In genomic region chr11:103326070-103326794, GRCh38 we compare ENCODE assay signal across 8 cellular contexts.
DNase-seq lines count a peak whose midpoint lies in the region; ATAC-seq, FAIRE-seq and TF ChIP-seq lines count a peak whose summit lies in the region.

No MANE protein-coding gene starts in this region.

- H3K9me3 ChIP-seq in HEK293 (ENCODE audit: control insufficient read depth, insufficient read depth, low read depth, low read length) (no peaks in the 10 kb centered on the region), Karpas-422 (ENCODE audit: low read length) (no peaks in the 10 kb centered on the region), left lung (no peaks in the 10 kb centered on the region)

- no peaks in the 10 kb centered on the region for H3K79me2 ChIP-seq in Karpas-422 (ENCODE audit: low read length)

- H3K9me2 ChIP-seq in Karpas-422 (replicated peaks; ENCODE audit: insufficient read depth, low read length) = no peaks in the 10 kb centered on the region

- H3K4me3 ChIP-seq in HEK293 (ENCODE audit: low read depth, low read length) = no peak overlapping the region
- H3K4me3 ChIP-seq in Karpas-422 (ENCODE audit: low read length) = no peak overlapping the region; the same call in 1 of the 2 replicates
- H3K4me3 ChIP-seq in left lung = no peak overlapping the region

- no peaks in the 10 kb centered on the region for H3K4me1 ChIP-seq in HEK293 (ENCODE audit: control insufficient read depth, insufficient read depth, low read length)
- H3K4me1 ChIP-seq in Karpas-422 (ENCODE audit: low read length) = peaks cover 4% of the 10 kb centered on the region; the same call in 1 of the 2 replicates
- H3K4me1 ChIP-seq in left lung = no peaks in the 10 kb centered on the region

- CTCF ChIA-PET in HEK293 (lab: Yijun Ruan, JAX) = interaction anchor here (0.6 to 1.6 kb wide), 6 partner anchors 9 to 1131 kb away, joined by 3 to 15 read pairs (median 4); no protein-coding TSS in a partner anchor

- H2AFZ ChIP-seq in Karpas-422 (ENCODE audit: low read length) = peak overlapping the region; percentile 22; the same call in 1 of the 2 replicates

- H3K36me3 ChIP-seq in HEK293 (ENCODE audit: control insufficient read depth in 2 of 2, insufficient read depth in 1 of 2, low read length in 2 of 2) (peaks cover 0 to 15% of the 10 kb centered on the region in 2 experiments; a peak in 1 of 3 replicates), Karpas-422 (ENCODE audit: insufficient read depth, low read length) (no peaks in the 10 kb centered on the region), left lung (no peaks in the 10 kb centered on the region)

- H3K27ac ChIP-seq in HEK293 (ENCODE audit: extremely low read depth, low read depth, low read length) (no peak overlapping the region), Karpas-422 (ENCODE audit: low read length) (no peak overlapping the region), left lung (no peak overlapping the region)

- peak; percentile 98 for ATAC-seq in left lung

- DNase-seq in AG20443 (ENCODE audit: low spot score) (peak; percentile 89), Karpas-422 (peak; percentile 95), RCC 7860 (ENCODE audit: low spot score) (peak; percentile 56), cerebellum (ENCODE audit: low spot score) (peak; percentile 0), left lung (no peak), cerebellar nuclear complex (lab: John Stamatoyannopoulos, UW) (no peak)

- no peak overlapping the region for H3K9ac ChIP-seq in Karpas-422 (ENCODE audit: low read length)

- TF ChIP-seq CTCF in GM12872 (IDR thresholded peaks at IDR 0.05; ENCODE audit: insufficient read depth, low read depth, low read length) (peak; percentile 86), HEK293 (tag by site-specific recombination; IDR thresholded peaks at IDR 0.05) (peak; percentile 24; the same call in 1 of the 2 replicates), left lung (IDR thresholded peaks at IDR 0.05) (peak; percentile 45 to 50)

- intact Hi-C loops in left lung (cut with DNase I) = loop anchor here in 1 of 2 donors (5.0 kb wide), 1 partner anchor 271 kb away; no protein-coding TSS in a partner anchor

- H3K27me3 ChIP-seq in Karpas-422 (ENCODE audit: low read length) (0 out of 2 replicates have a peak, but pooled peaks cover 6% of the 10 kb centered on the region), left lung (no peaks in the 10 kb centered on the region)

- H3K4me2 ChIP-seq in Karpas-422 (ENCODE audit: low read depth, low read length, poor library complexity, severe bottlenecking) = peak overlapping the region; percentile 27

- POLR2A ChIA-PET in HEK293 (lab: Yijun Ruan, JAX) = no interaction called here

- no peaks in the 10 kb centered on the region for H4K20me1 ChIP-seq in Karpas-422 (ENCODE audit: insufficient read depth, low read depth, low read length)

- peak; percentile 23 for FAIRE-seq in RCC 7860 (lab: Jason Lieb, UNC)

TF ChIP-seq in HEK293, 187 proteins besides CTCF, POLR2A, EP300 and RAD21:
- no peak for TF ChIP-seq ZBTB20 (tag by site-specific recombination; IDR thresholded peaks at IDR 0.05)
- TF ChIP-seq, protein P1, sequence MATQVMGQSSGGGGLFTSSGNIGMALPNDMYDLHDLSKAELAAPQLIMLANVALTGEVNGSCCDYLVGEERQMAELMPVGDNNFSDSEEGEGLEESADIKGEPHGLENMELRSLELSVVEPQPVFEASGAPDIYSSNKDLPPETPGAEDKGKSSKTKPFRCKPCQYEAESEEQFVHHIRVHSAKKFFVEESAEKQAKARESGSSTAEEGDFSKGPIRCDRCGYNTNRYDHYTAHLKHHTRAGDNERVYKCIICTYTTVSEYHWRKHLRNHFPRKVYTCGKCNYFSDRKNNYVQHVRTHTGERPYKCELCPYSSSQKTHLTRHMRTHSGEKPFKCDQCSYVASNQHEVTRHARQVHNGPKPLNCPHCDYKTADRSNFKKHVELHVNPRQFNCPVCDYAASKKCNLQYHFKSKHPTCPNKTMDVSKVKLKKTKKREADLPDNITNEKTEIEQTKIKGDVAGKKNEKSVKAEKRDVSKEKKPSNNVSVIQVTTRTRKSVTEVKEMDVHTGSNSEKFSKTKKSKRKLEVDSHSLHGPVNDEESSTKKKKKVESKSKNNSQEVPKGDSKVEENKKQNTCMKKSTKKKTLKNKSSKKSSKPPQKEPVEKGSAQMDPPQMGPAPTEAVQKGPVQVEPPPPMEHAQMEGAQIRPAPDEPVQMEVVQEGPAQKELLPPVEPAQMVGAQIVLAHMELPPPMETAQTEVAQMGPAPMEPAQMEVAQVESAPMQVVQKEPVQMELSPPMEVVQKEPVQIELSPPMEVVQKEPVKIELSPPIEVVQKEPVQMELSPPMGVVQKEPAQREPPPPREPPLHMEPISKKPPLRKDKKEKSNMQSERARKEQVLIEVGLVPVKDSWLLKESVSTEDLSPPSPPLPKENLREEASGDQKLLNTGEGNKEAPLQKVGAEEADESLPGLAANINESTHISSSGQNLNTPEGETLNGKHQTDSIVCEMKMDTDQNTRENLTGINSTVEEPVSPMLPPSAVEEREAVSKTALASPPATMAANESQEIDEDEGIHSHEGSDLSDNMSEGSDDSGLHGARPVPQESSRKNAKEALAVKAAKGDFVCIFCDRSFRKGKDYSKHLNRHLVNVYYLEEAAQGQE (tag by site-specific recombination; IDR thresholded peaks at IDR 0.05) = no peak
- peak; percentile 57 for TF ChIP-seq ZNF654 (tag by site-specific recombination; IDR thresholded peaks at IDR 0.05; ENCODE audit: low read depth)
- no peak for TF ChIP-seq ZNF202 (tag by site-specific recombination; IDR thresholded peaks at IDR 0.05; ENCODE audit: borderline replicate concordance)
- no peak for TF ChIP-seq ZNF133 (tag by site-specific recombination; IDR thresholded peaks at IDR 0.05)
- TF ChIP-seq SALL2 (tag by site-specific recombination; IDR thresholded peaks at IDR 0.05; ENCODE audit: borderline replicate concordance) = no peak
- no peak for TF ChIP-seq SCRT2 (tag by site-specific recombination; IDR thresholded peaks at IDR 0.05)
- TF ChIP-seq, protein P2, sequence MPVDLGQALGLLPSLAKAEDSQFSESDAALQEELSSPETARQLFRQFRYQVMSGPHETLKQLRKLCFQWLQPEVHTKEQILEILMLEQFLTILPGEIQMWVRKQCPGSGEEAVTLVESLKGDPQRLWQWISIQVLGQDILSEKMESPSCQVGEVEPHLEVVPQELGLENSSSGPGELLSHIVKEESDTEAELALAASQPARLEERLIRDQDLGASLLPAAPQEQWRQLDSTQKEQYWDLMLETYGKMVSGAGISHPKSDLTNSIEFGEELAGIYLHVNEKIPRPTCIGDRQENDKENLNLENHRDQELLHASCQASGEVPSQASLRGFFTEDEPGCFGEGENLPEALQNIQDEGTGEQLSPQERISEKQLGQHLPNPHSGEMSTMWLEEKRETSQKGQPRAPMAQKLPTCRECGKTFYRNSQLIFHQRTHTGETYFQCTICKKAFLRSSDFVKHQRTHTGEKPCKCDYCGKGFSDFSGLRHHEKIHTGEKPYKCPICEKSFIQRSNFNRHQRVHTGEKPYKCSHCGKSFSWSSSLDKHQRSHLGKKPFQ (tag by site-specific recombination; IDR thresholded peaks at IDR 0.05) = no peak
- TF ChIP-seq BCL11A (tag by site-specific recombination; IDR thresholded peaks at IDR 0.05; ENCODE audit: low read depth) = no peak
TF ChIP-seq in HEK293: peak in this region for 1.

Comparison
In these comparisons a context has a peak if more than half of its experiments do, and no peak if none do; other contexts are left out.
1. DNase-seq: peak in AG20443 (single experiment), Karpas-422 (single experiment), RCC 7860 (single experiment) and cerebellum (single experiment); none in left lung (0 of 2) and cerebellar nuclear complex (0 of 2).
2. CTCF ChIP-seq: peak in every context shown above with its lines; median percentile 86 in GM12872; 48 in left lung; 24 in HEK293.